In genomic region chr16:3643095-3643730, GRCh38 we compare ENCODE assay signal across 16 cellular contexts. TPM values are rescaled to one million over a fixed set of nuclear protein-coding genes. Genes with fewer than 3 reads are reported as not detected.
DNase-seq lines count a peak whose midpoint lies in the region; ATAC-seq and TF ChIP-seq lines count a peak whose summit lies in the region.
"Had no signal": no experiment of that assay in that cellular context is flagged by ENCODE, and none has a peak within 500 bp of the region (broad histone marks: within the 10 kb centered on the region; RNA-seq: fewer than 3 reads in every experiment).

No MANE protein-coding gene starts in this region.

- TF ChIP-seq CTCF in heart left ventricle (IDR thresholded peaks at IDR 0.05) (no peak), lower lobe of right lung (IDR thresholded peaks at IDR 0.05) (no peak), type B pancreatic cell (conservative IDR thresholded peaks at IDR 0.05) (no peak)

- CTCF ChIA-PET in activated CD4-positive, alpha-beta memory T cell treated with anti-CD3 and anti-CD28 coated beads, Interleukin-2, amount 10 ng/mL, durations not matched to agents 7 days and 5 days (lab: Charles Lee), result no interaction called here

- H3K4me1 Mint-ChIP-seq in activated CD4-positive, alpha-beta memory T cell treated with anti-CD3 and anti-CD28 coated beads, Interleukin-2, amount 10 ng/mL, durations not matched to agents 7 days and 5 days, result peaks cover 15% of the 10 kb centered on the region
- H3K4me1 Mint-ChIP-seq in type B pancreatic cell (ENCODE audit: unreplicated experiment), result peaks cover 36% of the 10 kb centered on the region

- H3K36me3 ChIP-seq in heart left ventricle (peaks cover 0 to 31% (median 0%) of the 10 kb centered on the region in 9 donors), lower lobe of right lung (peaks cover 32% of the 10 kb centered on the region)

- H3K27me3 Mint-ChIP-seq in activated CD4-positive, alpha-beta memory T cell treated with anti-CD3 and anti-CD28 coated beads, Interleukin-2, amount 10 ng/mL, durations not matched to agents 7 days and 5 days, result no peaks in the 10 kb centered on the region
- no peaks in the 10 kb centered on the region for H3K27me3 Mint-ChIP-seq in type B pancreatic cell
- H3K27me3 Mint-ChIP-seq: activated naive CD4-positive, alpha-beta T cell treated with anti-CD3 and anti-CD28 coated beads, Interleukin-2, amount 50 U/mL, for 24 hours had no signal

- H3K9me3 ChIP-seq in heart left ventricle (no peaks in the 10 kb centered on the region), lower lobe of right lung (no peaks in the 10 kb centered on the region)
- H3K9me3 ChIP-seq: vagina had no signal

- intact Hi-C loops in Right ventricle myocardium superior (cut with DNase I), result no loop called here
- intact Hi-C loops in heart left ventricle (cut with DNase I), result no loop called here
- intact Hi-C loops in lower lobe of right lung (cut with DNase I), result no loop called here

- TF ChIP-seq POLR2A in heart left ventricle (IDR thresholded peaks at IDR 0.05), result no peak

- H3K9me3 Mint-ChIP-seq in activated CD4-positive, alpha-beta memory T cell treated with anti-CD3 and anti-CD28 coated beads, Interleukin-2, amount 10 ng/mL, durations not matched to agents 7 days and 5 days, result no peaks in the 10 kb centered on the region
- no peaks in the 10 kb centered on the region for H3K9me3 Mint-ChIP-seq in type B pancreatic cell
- H3K9me3 Mint-ChIP-seq: activated naive CD4-positive, alpha-beta T cell treated with anti-CD3 and anti-CD28 coated beads, Interleukin-2, amount 50 U/mL, for 24 hours had no signal

- H3K4me1 ChIP-seq in heart left ventricle (peaks cover 0 to 9% (median 0%) of the 10 kb centered on the region in 12 donors), lower lobe of right lung (no peaks in the 10 kb centered on the region)

- WGBS in heart left ventricle, 4 donors, result 82 to 87% (median 84%) methylated on average over 14 of the region's 14 CpGs

- H3K27ac Mint-ChIP-seq in activated CD4-positive, alpha-beta memory T cell treated with anti-CD3 and anti-CD28 coated beads, Interleukin-2, amount 10 ng/mL, durations not matched to agents 7 days and 5 days, result no peak overlapping the region
- peak overlapping the region; percentile 83 for H3K27ac Mint-ChIP-seq in type B pancreatic cell
- H3K27ac Mint-ChIP-seq: activated naive CD4-positive, alpha-beta T cell treated with anti-CD3 and anti-CD28 coated beads, Interleukin-2, amount 50 U/mL, for 24 hours had no signal

- H3K27me3 ChIP-seq in heart left ventricle, result no peaks in the 10 kb centered on the region
- H3K27me3 ChIP-seq in lower lobe of right lung (ENCODE audit: low read depth), result no peaks in the 10 kb centered on the region
- H3K27me3 ChIP-seq: vagina had no signal

- POLR2A ChIA-PET in activated CD4-positive, alpha-beta memory T cell treated with anti-CD3 and anti-CD28 coated beads, Interleukin-2, amount 10 ng/mL, durations not matched to agents 7 days and 5 days (lab: Charles Lee), result no interaction called here

- no peak overlapping the region for H3K27ac ChIP-seq in heart left ventricle
- no peak overlapping the region for H3K27ac ChIP-seq in lower lobe of right lung
- H3K27ac ChIP-seq: vagina had no signal

- H3K36me3 Mint-ChIP-seq in activated CD4-positive, alpha-beta memory T cell treated with anti-CD3 and anti-CD28 coated beads, Interleukin-2, amount 10 ng/mL, durations not matched to agents 7 days and 5 days (ENCODE audit: low read depth), result peaks cover 11% of the 10 kb centered on the region
- H3K36me3 Mint-ChIP-seq in type B pancreatic cell, result peaks cover 12% of the 10 kb centered on the region
- H3K36me3 Mint-ChIP-seq: activated naive CD4-positive, alpha-beta T cell treated with anti-CD3 and anti-CD28 coated beads, Interleukin-2, amount 50 U/mL, for 24 hours had no signal

- H3K4me3 ChIP-seq in heart left ventricle (no peak overlapping the region), lower lobe of right lung (no peak overlapping the region)

- no peak overlapping the region for H3K4me3 Mint-ChIP-seq in activated CD4-positive, alpha-beta memory T cell treated with anti-CD3 and anti-CD28 coated beads, Interleukin-2, amount 10 ng/mL, durations not matched to agents 7 days and 5 days
- peak overlapping the region; percentile 67 for H3K4me3 Mint-ChIP-seq in type B pancreatic cell
- H3K4me3 Mint-ChIP-seq: activated naive CD4-positive, alpha-beta T cell treated with anti-CD3 and anti-CD28 coated beads, Interleukin-2, amount 50 U/mL, for 24 hours; brain had no signal

- ATAC-seq in Right ventricle myocardium superior (ENCODE audit: poor library complexity) (no peak), heart left ventricle (no peak), lower lobe of right lung (no peak), HG02763 (IDR thresholded peaks at IDR 0.05; ENCODE audit: unreplicated experiment) (no peak)
- ATAC-seq: stimulated activated naive CD8-positive, alpha-beta T cell treated with anti-CD3 and anti-CD28 coated beads, Interleukin-15, Interleukin-2, amounts not matched to agents 100 U/mL and 50 U/mL, for 24 hours had no signal

- DNase-seq in Right ventricle myocardium superior, result peak; percentile 20
- no peak for DNase-seq in heart left ventricle
- peak; percentile 9 for DNase-seq in activated CD4-positive, alpha-beta memory T cell treated with anti-CD3 and anti-CD28 coated beads, Interleukin-2, amount 10 ng/mL, durations not matched to agents 7 days and 5 days
- peak; percentile 25 for DNase-seq in lower lobe of right lung
- peak; percentile 44 for DNase-seq in type B pancreatic cell (ENCODE audit: extremely low spot score, unreplicated experiment)
- no peak for DNase-seq in HCEC 1CT
- no peak for DNase-seq in NCI-H1436 (lab: John Stamatoyannopoulos, UW)
- DNase-seq: activated CD4-positive, CD25-positive, alpha-beta regulatory T cell; NCI-H187 treated with DMSO at 0.1 percent for 48 hours; NCI-H524 treated with DMSO at 0.1 percent for 48 hours; stimulated activated naive CD8-positive, alpha-beta T cell treated with anti-CD3 and anti-CD28 coated beads, Interleukin-15, Interleukin-2, amounts not matched to agents 100 U/mL and 50 U/mL, for 24 hours; SW 1271 had no signal

RNA-seq across cellular contexts. Expression of gene DNASE1, which starts 11.3 kb away (rescaled TPM):
- total RNA-seq in Right ventricle myocardium superior (8.1 TPM), heart left ventricle (1 to 10 TPM; 3.2 to 8.9 (median 5.6) TPM), lower lobe of right lung (14.3 TPM), type B pancreatic cell (ENCODE audit: low replicate concordance) (35.7 and 44.8 TPM in 2 replicates)
- 10 to 100 TPM in 1 of 2 donors, 1 to 10 TPM in 1; 6.0 to 10.2 TPM for polyA plus RNA-seq in heart left ventricle
- 10 to 100 TPM; 32.8 to 35.8 TPM for total RNA-seq in activated CD4-positive, alpha-beta memory T cell treated with anti-CD3 and anti-CD28 coated beads, Interleukin-2, amount 10 ng/mL, durations not matched to agents 7 days and 5 days

RNA-seq across cellular contexts. Expression of gene SLX4, which starts 31.8 kb away (rescaled TPM):
- total RNA-seq in Right ventricle myocardium superior (3.2 TPM), heart left ventricle (1 to 10 TPM; 2.0 to 4.7 (median 3.2) TPM), lower lobe of right lung (5.7 TPM), type B pancreatic cell (ENCODE audit: low replicate concordance) (7.3 and 13.3 TPM in 2 replicates)
- 1 to 10 TPM; 2.3 to 3.1 TPM for polyA plus RNA-seq in heart left ventricle
- total RNA-seq in activated CD4-positive, alpha-beta memory T cell treated with anti-CD3 and anti-CD28 coated beads, Interleukin-2, amount 10 ng/mL, durations not matched to agents 7 days and 5 days, result 10 to 100 TPM; 14.3 to 14.9 TPM

Comparison
In these comparisons a context has a peak if more than half of its experiments do, and no peak if none do; other contexts are left out.
1. DNase-seq: peak in Right ventricle myocardium superior (single experiment), activated CD4-positive, alpha-beta memory T cell treated with anti-CD3 and anti-CD28 coated beads, Interleukin-2, amount 10 ng/mL, durations not matched to agents 7 days and 5 days (single experiment), lower lobe of right lung (single experiment) and type B pancreatic cell (single experiment); none in heart left ventricle (0 of 5), HCEC 1CT (single experiment) and NCI-H1436 (single experiment).